In genomic region chr4:139295317-139296299, GRCh38 we compare ENCODE assay signal across 1 cellular context.
TF ChIP-seq lines count a peak whose summit lies in the region.

No MANE protein-coding gene starts in this region.

TF ChIP-seq in H1, 55 proteins besides CTCF, POLR2A, EP300 and RAD21 (continued from another document):
- TF ChIP-seq KDM4A (IDR thresholded peaks at IDR 0.05; ENCODE audit: low read depth, low read length, severe bottlenecking), result peak; percentile 86
- TF ChIP-seq TAF1 (IDR thresholded peaks at IDR 0.05; ENCODE audit: low read depth, low read length), result peak; percentile 96
- 0 out of 2 replicates have a peak, but pooled peaks have one; percentile 56 for TF ChIP-seq SP4 (IDR thresholded peaks at IDR 0.05; ENCODE audit: low read length)
- peak; percentile 81 for TF ChIP-seq TBP (IDR thresholded peaks at IDR 0.05; ENCODE audit: low read depth, low read length)
- peak; percentile 65; the same call in 1 of the 2 replicates for TF ChIP-seq GABPA (IDR thresholded peaks at IDR 0.05; ENCODE audit: borderline replicate concordance, insufficient read depth, low read length)
- TF ChIP-seq SAP30 (IDR thresholded peaks at IDR 0.05; ENCODE audit: insufficient read depth, insufficient replicate concordance, low read length), result no peak
- TF ChIP-seq CHD2 (IDR thresholded peaks at IDR 0.05; ENCODE audit: low read length), result no peak
- peak; percentile 76 for TF ChIP-seq PHF8 (conservative IDR thresholded peaks at IDR 0.05; ENCODE audit: low read depth, low read length)
- TF ChIP-seq SP2 (IDR thresholded peaks at IDR 0.05; ENCODE audit: low read length), result no peak
- TF ChIP-seq SRF (IDR thresholded peaks at IDR 0.05; ENCODE audit: low read depth, low read length), result no peak
- TF ChIP-seq ASH2L (IDR thresholded peaks at IDR 0.05; ENCODE audit: low read length), result peak; percentile 89
- TF ChIP-seq, protein P1, sequence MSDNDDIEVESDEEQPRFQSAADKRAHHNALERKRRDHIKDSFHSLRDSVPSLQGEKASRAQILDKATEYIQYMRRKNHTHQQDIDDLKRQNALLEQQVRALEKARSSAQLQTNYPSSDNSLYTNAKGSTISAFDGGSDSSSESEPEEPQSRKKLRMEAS (IDR thresholded peaks at IDR 0.05), result peak; percentile 63; the same call in 1 of the 2 replicates
- TF ChIP-seq BACH1 (IDR thresholded peaks at IDR 0.05; ENCODE audit: low read length), result peak; percentile 82
- TF ChIP-seq BRCA1 (IDR thresholded peaks at IDR 0.05; ENCODE audit: low read depth, low read length), result no peak
- peak; percentile 87 for TF ChIP-seq TAF7 (optimal IDR thresholded peaks at IDR 0.05; ENCODE audit: borderline replicate concordance, low read depth, low read length)
- TF ChIP-seq RBBP5 (IDR thresholded peaks at IDR 0.05; ENCODE audit: borderline replicate concordance, low read depth, low read length), result peak; percentile 91; the same call in 1 of the 2 replicates
- TF ChIP-seq SIN3A (conservative IDR thresholded peaks at IDR 0.05 in 1 of 2, IDR thresholded peaks at IDR 0.05 in 1 of 2; ENCODE audit: low read depth in 1 of 2, low read length in 2 of 2), result peak in 1 of 2 experiments; percentile 85; a peak in 2 of 4 replicates
- TF ChIP-seq KDM5A (IDR thresholded peaks at IDR 0.05; ENCODE audit: low read length), result 0 out of 2 replicates have a peak, but pooled peaks have one; percentile 46
- TF ChIP-seq, protein P2, sequence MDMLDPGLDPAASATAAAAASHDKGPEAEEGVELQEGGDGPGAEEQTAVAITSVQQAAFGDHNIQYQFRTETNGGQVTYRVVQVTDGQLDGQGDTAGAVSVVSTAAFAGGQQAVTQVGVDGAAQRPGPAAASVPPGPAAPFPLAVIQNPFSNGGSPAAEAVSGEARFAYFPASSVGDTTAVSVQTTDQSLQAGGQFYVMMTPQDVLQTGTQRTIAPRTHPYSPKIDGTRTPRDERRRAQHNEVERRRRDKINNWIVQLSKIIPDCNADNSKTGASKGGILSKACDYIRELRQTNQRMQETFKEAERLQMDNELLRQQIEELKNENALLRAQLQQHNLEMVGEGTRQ (IDR thresholded peaks at IDR 0.05; ENCODE audit: low read length), result no peak
- no peak for TF ChIP-seq RXRA (IDR thresholded peaks at IDR 0.05; ENCODE audit: insufficient read depth, low read depth, low read length)
- peak; percentile 59; a peak in 1 of 4 replicates for TF ChIP-seq HDAC2 (IDR thresholded peaks at IDR 0.05; ENCODE audit: borderline replicate concordance in 1 of 2, low read depth in 2 of 2, low read length in 2 of 2)
